32 cellular contexts compared by ENCODE assay signal in the genomic region with DNA sequence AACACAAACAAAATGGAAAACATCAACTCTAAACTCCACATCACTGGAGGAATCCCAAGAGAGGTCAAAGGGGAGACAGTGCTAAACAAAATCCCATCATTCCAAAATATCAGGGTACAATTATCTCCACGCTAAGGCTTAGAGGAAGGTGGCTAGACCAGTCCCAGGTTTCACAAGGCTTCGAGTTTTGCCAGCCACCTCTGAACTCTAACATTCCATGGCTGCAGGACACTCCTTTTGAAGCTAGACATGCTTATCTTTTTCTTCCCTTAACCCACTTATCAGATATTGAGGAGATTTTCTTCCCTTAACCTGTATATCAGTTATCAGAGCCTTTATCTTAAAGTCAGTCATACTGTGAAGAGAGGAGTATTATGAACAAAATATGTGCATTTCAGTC. TPM values are rescaled to one million over a fixed set of nuclear protein-coding genes. Genes with fewer than 3 reads are reported as not detected.
"Had no signal": no experiment of that assay in that cellular context is flagged by ENCODE, and none has a peak within 500 bp of the region (broad histone marks: within the 10 kb centered on the region; RNA-seq: fewer than 3 reads in every experiment).

No MANE protein-coding gene starts in this region.

- H3K36me3 Mint-ChIP-seq: activated naive CD4-positive, alpha-beta T cell treated with anti-CD3 and anti-CD28 coated beads, Interleukin-2, amount 50 U/mL, for 24 hours; activated naive CD8-positive, alpha-beta T cell treated with anti-CD3 and anti-CD28 coated beads for 36 hours had no signal

- H3K27ac Mint-ChIP-seq: activated CD4-positive, alpha-beta memory T cell treated with anti-CD3 and anti-CD28 coated beads, Interleukin-2, amount 10 ng/mL, durations not matched to agents 7 days and 5 days; activated CD4-positive, alpha-beta T cell treated with anti-CD3 and anti-CD28 coated beads, Interleukin-2, amount 10 ng/mL, durations not matched to agents 7 days and 5 days; activated naive CD4-positive, alpha-beta T cell treated with anti-CD3 and anti-CD28 coated beads for 36 hours; activated naive CD4-positive, alpha-beta T cell treated with anti-CD3 and anti-CD28 coated beads, Interleukin-2, amount 50 U/mL, for 24 hours; activated naive CD8-positive, alpha-beta T cell treated with anti-CD3 and anti-CD28 coated beads for 36 hours; activated naive CD8-positive, alpha-beta T cell treated with anti-CD3 and anti-CD28 coated beads, Interleukin-2, amount 50 U/mL, for 24 hours; activated T-helper 2 cell treated with anti-CD3 and anti-CD28 coated beads, Interferon-gamma antibody, Interleukin-2, Interleukin-4, amounts not matched to agents 10 μg/mL and 5 μg/mL and 100 μg/mL, durations not matched to agents 14 hours and 24 hours and 36 hours; dendritic cell treated with granulocyte-macrophage colony-stimulating factor and Interleukin-4, amounts not matched to agents 40 ng/mL and 50 ng/mL, for 4 days; T-helper 17 cell; T-helper 2 cell treated with Interferon-gamma antibody and Interleukin-4, amounts not matched to agents 5 μg/mL and 100 μg/mL, for 36 hours; WTC11 had no signal

- H3K4me3 ChIP-seq: adrenal gland, body of pancreas, coronary artery, dorsolateral prefrontal cortex, esophagus muscularis mucosa, gastrocnemius medialis, heart left ventricle had no signal

- DNase-seq: activated CD4-positive, alpha-beta memory T cell treated with anti-CD3 and anti-CD28 coated beads, Interleukin-2, amount 10 ng/mL, durations not matched to agents 7 days and 5 days; activated CD4-positive, alpha-beta T cell treated with anti-CD3 and anti-CD28 coated beads for 1 hour; activated CD4-positive, alpha-beta T cell treated with anti-CD3 and anti-CD28 coated beads for 4 hours; activated CD4-positive, alpha-beta T cell treated with anti-CD3 and anti-CD28 coated beads, Interleukin-2, amount 10 ng/mL, durations not matched to agents 7 days and 5 days; activated CD4-positive, alpha-beta T cell treated with anti-CD3 and anti-CD28 coated beads, Interleukin-2, amount 50 U/mL, for 4 hours; activated effector memory CD4-positive, alpha-beta T cell treated with anti-CD3 and anti-CD28 coated beads, Interleukin-2, amount 50 U/mL, for 16 hours; activated naive CD4-positive, alpha-beta T cell treated with anti-CD3 and anti-CD28 coated beads for 36 hours; activated naive CD8-positive, alpha-beta T cell treated with anti-CD3 and anti-CD28 coated beads for 36 hours; activated naive CD8-positive, alpha-beta T cell treated with anti-CD3 and anti-CD28 coated beads, Interleukin-2, amount 50 U/mL, for 24 hours; activated T-cell treated with anti-CD3 and anti-CD28 coated beads, Interleukin-2, amount 50 U/mL, for 4 hours; adrenal gland; amygdala; aorta; body of pancreas; dorsolateral prefrontal cortex; effector memory CD4-positive, alpha-beta T cell; erythroblast; foreskin keratinocyte; gastrocnemius medialis; glutamatergic neuron; heart left ventricle; T-helper 1 cell; T-helper 17 cell had no signal

- H3K4me1 ChIP-seq: adrenal gland, esophagus muscularis mucosa, foreskin keratinocyte, gastrocnemius medialis, heart left ventricle had no signal

- H3K4me1 Mint-ChIP-seq: activated naive CD4-positive, alpha-beta T cell treated with anti-CD3 and anti-CD28 coated beads, Interleukin-2, amount 50 U/mL, for 24 hours; activated naive CD8-positive, alpha-beta T cell treated with anti-CD3 and anti-CD28 coated beads for 36 hours; activated naive CD8-positive, alpha-beta T cell treated with anti-CD3 and anti-CD28 coated beads, Interleukin-2, amount 50 U/mL, for 24 hours; central memory CD8-positive, alpha-beta T cell; WTC11 had no signal

- H3K9me3 Mint-ChIP-seq: activated CD4-positive, alpha-beta memory T cell treated with anti-CD3 and anti-CD28 coated beads, Interleukin-2, amount 10 ng/mL, durations not matched to agents 7 days and 5 days; activated CD4-positive, alpha-beta T cell treated with anti-CD3 and anti-CD28 coated beads, Interleukin-2, amount 10 ng/mL, durations not matched to agents 7 days and 5 days; activated naive CD4-positive, alpha-beta T cell treated with anti-CD3 and anti-CD28 coated beads for 36 hours; activated naive CD4-positive, alpha-beta T cell treated with anti-CD3 and anti-CD28 coated beads, Interleukin-2, amount 50 U/mL, for 24 hours; activated naive CD8-positive, alpha-beta T cell treated with anti-CD3 and anti-CD28 coated beads for 36 hours; activated naive CD8-positive, alpha-beta T cell treated with anti-CD3 and anti-CD28 coated beads, Interleukin-2, amount 50 U/mL, for 24 hours; activated T-cell treated with anti-CD3 and anti-CD28 coated beads, Interleukin-2, amount 50 U/mL, for 4 hours; activated T-helper 2 cell treated with anti-CD3 and anti-CD28 coated beads, Interferon-gamma antibody, Interleukin-2, Interleukin-4, amounts not matched to agents 10 μg/mL and 5 μg/mL and 100 μg/mL, durations not matched to agents 14 hours and 24 hours and 36 hours; central memory CD8-positive, alpha-beta T cell; dendritic cell treated with granulocyte-macrophage colony-stimulating factor and Interleukin-4, amounts not matched to agents 40 ng/mL and 50 ng/mL, for 4 days; T-helper 2 cell treated with Interferon-gamma antibody and Interleukin-4, amounts not matched to agents 5 μg/mL and 100 μg/mL, for 36 hours; WTC11 had no signal

- ATAC-seq: activated naive CD8-positive, alpha-beta T cell treated with anti-CD3 and anti-CD28 coated beads, Interleukin-2, amount 50 U/mL, for 24 hours; activated T-cell treated with anti-CD3 and anti-CD28 coated beads, Interleukin-2, amount 50 U/mL, for 4 hours; body of pancreas; foreskin keratinocyte; gastrocnemius medialis; heart left ventricle; T-helper 17 cell; WTC11 had no signal

- H3K9me3 ChIP-seq: adrenal gland, body of pancreas, esophagus muscularis mucosa, gastrocnemius medialis, heart left ventricle had no signal

- H3K4me3 Mint-ChIP-seq: activated CD4-positive, alpha-beta memory T cell treated with anti-CD3 and anti-CD28 coated beads, Interleukin-2, amount 10 ng/mL, durations not matched to agents 7 days and 5 days; activated CD4-positive, alpha-beta T cell treated with anti-CD3 and anti-CD28 coated beads, Interleukin-2, amount 10 ng/mL, durations not matched to agents 7 days and 5 days; activated naive CD4-positive, alpha-beta T cell treated with anti-CD3 and anti-CD28 coated beads for 36 hours; activated naive CD4-positive, alpha-beta T cell treated with anti-CD3 and anti-CD28 coated beads, Interleukin-2, amount 50 U/mL, for 24 hours; activated naive CD8-positive, alpha-beta T cell treated with anti-CD3 and anti-CD28 coated beads for 36 hours; activated naive CD8-positive, alpha-beta T cell treated with anti-CD3 and anti-CD28 coated beads, Interleukin-2, amount 50 U/mL, for 24 hours; activated T-cell treated with anti-CD3 and anti-CD28 coated beads, Interleukin-2, amount 50 U/mL, for 4 hours; central memory CD8-positive, alpha-beta T cell; dendritic cell treated with granulocyte-macrophage colony-stimulating factor and Interleukin-4, amounts not matched to agents 40 ng/mL and 50 ng/mL, for 4 days; T-helper 17 cell; T-helper 2 cell treated with Interferon-gamma antibody and Interleukin-4, amounts not matched to agents 5 μg/mL and 100 μg/mL, for 36 hours; WTC11 had no signal

- H3K27me3 Mint-ChIP-seq: activated CD4-positive, alpha-beta memory T cell treated with anti-CD3 and anti-CD28 coated beads, Interleukin-2, amount 10 ng/mL, durations not matched to agents 7 days and 5 days; activated naive CD8-positive, alpha-beta T cell treated with anti-CD3 and anti-CD28 coated beads for 36 hours; activated naive CD8-positive, alpha-beta T cell treated with anti-CD3 and anti-CD28 coated beads, Interleukin-2, amount 50 U/mL, for 24 hours; central memory CD8-positive, alpha-beta T cell; dendritic cell treated with granulocyte-macrophage colony-stimulating factor and Interleukin-4, amounts not matched to agents 40 ng/mL and 50 ng/mL, for 4 days; T-helper 17 cell had no signal

- H3K27me3 ChIP-seq: adrenal gland, dorsolateral prefrontal cortex, esophagus muscularis mucosa, foreskin keratinocyte, gastrocnemius medialis, heart left ventricle had no signal

- H3K36me3 ChIP-seq: adrenal gland, esophagus muscularis mucosa, gastrocnemius medialis, heart left ventricle had no signal

- H3K27ac ChIP-seq: adrenal gland, body of pancreas, coronary artery, dorsolateral prefrontal cortex, esophagus muscularis mucosa, foreskin keratinocyte, gastrocnemius medialis, heart left ventricle, VCaP had no signal

RNA-seq across cellular contexts. Expression of a gene that starts 53.3 kb away (rescaled TPM):
- total RNA-seq: body of pancreas had no signal
